In genomic region chr11:61133956-61134662, GRCh38 we compare ENCODE assay signal across 2 cellular contexts.
TF ChIP-seq lines count a peak whose summit lies in the region.

No MANE protein-coding gene starts in this region.

TF ChIP-seq in GM23338, 12 proteins besides CTCF, POLR2A, EP300 and RAD21:
- TF ChIP-seq EZH2phosphoT487 (IDR thresholded peaks at IDR 0.05; ENCODE audit: unreplicated experiment) (no peak), STAT1 (IDR thresholded peaks at IDR 0.05; ENCODE audit: unreplicated experiment) (no peak)
TF ChIP-seq in GM23338: peak in this region for 0.

TF ChIP-seq in H1, 55 proteins besides CTCF, POLR2A, EP300 and RAD21:
- TF ChIP-seq NANOG (IDR thresholded peaks at IDR 0.05; ENCODE audit: insufficient read depth, low read depth, low read length, poor library complexity, severe bottlenecking), result no peak
- TF ChIP-seq CBX8 (IDR thresholded peaks at IDR 0.05; ENCODE audit: borderline replicate concordance, low read depth, low read length), result no peak
- no peak for TF ChIP-seq KDM1A (IDR thresholded peaks at IDR 0.05; ENCODE audit: borderline replicate concordance, low read length)
- TF ChIP-seq SAP30 (IDR thresholded peaks at IDR 0.05; ENCODE audit: insufficient read depth, insufficient replicate concordance, low read length), result no peak
- TF ChIP-seq KDM5A (IDR thresholded peaks at IDR 0.05; ENCODE audit: low read length), result no peak
- no peak for TF ChIP-seq ASH2L (IDR thresholded peaks at IDR 0.05; ENCODE audit: low read length)
- no peak for TF ChIP-seq GTF2F1 (IDR thresholded peaks at IDR 0.05; ENCODE audit: borderline replicate concordance, low read depth, low read length)
- TF ChIP-seq ATF2 (IDR thresholded peaks at IDR 0.05; ENCODE audit: low read length), result no peak
- no peak for TF ChIP-seq HDAC6 (IDR thresholded peaks at IDR 0.05; ENCODE audit: low read depth, low read length)
- no peak for TF ChIP-seq RBBP5 (IDR thresholded peaks at IDR 0.05; ENCODE audit: borderline replicate concordance, low read depth, low read length)
- TF ChIP-seq ZNF274 (IDR thresholded peaks at IDR 0.05; ENCODE audit: borderline replicate concordance, extremely low read depth, low read length), result no peak
